8 cellular contexts compared by ENCODE assay signal in the genomic region with DNA sequence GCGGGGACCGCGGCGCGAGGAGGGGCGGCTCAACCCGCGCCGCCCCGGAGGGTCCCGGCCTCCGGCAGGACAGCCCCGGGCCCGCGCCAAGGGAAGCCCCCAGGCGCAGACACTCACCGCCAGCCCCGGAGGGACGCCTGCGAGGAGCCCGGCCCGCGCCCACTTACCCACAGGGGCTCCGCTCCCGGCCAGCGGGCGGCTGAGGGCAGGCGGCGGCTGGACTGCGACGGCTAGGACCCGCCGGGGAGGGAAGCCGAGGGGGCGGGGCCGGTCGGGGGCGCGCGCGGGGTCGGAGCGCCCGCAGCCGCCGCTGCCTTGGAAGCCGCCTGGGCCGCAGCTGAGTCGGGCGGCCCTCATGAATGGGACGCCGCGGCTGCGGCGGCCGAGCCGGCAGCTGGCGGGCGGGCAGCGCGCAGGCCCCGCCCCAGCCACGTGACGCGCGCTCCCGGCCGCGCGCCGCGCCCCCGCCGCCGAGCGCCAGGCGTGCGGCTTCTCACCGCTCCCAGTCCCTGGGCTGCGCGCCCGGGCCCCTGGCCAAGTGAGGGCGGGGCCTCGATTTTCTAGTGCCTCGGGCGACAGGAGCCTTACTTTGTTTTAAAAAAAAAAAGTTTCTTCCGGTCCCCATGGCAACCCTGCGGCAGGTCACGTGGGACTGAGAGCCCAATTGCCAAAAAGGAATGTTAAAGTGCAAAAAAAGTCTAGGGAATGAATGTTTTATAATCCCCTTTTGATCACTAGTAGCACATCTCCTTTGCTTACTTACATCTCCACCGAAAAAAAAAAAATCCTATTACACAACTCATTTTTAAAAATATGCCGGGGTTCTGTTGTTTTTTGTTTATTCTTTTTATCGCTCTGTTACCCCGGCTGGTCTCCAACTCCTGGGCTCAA. TPM values are rescaled to one million over a fixed set of nuclear protein-coding genes. Genes with fewer than 3 reads are reported as not detected.
DNase-seq lines count a peak whose midpoint lies in the region; ATAC-seq, FAIRE-seq and TF ChIP-seq lines count a peak whose summit lies in the region.

Gene LPIN2, minus strand, starts transcription at position 225 of the 891 bp plus-strand sequence. CDS start 52,304 bp downstream, outside the sequence.

- peaks cover 7% of the 10 kb centered on the region for H3K79me2 ChIP-seq in parathyroid adenoma

- H3K27me3 ChIP-seq in adipocyte (replicated peaks; ENCODE audit: control insufficient read depth, insufficient read depth, low read length) (no peaks in the 10 kb centered on the region), cardiac muscle cell (no peaks in the 10 kb centered on the region), parathyroid adenoma (ENCODE audit: control insufficient read depth, insufficient read depth, low read length) (no peaks in the 10 kb centered on the region), tibial artery (no peaks in the 10 kb centered on the region)

- no peaks in the 10 kb centered on the region for H3K9me3 ChIP-seq in adipocyte (ENCODE audit: control insufficient read depth, low read length)
- H3K9me3 ChIP-seq in cardiac muscle cell (ENCODE audit: low read depth) = no peaks in the 10 kb centered on the region
- H3K9me3 ChIP-seq in parathyroid adenoma (ENCODE audit: control insufficient read depth, low read length) = no peaks in the 10 kb centered on the region
- H3K9me3 ChIP-seq in tibial artery = no peaks in the 10 kb centered on the region

- peak within 1 kb of the TSS; percentile 98 for H3K27ac ChIP-seq in cardiac muscle cell
- peak within 1 kb of the TSS; percentile 78 for H3K27ac ChIP-seq in parathyroid adenoma
- peak within 1 kb of the TSS; percentile 92 to 99 for H3K27ac ChIP-seq in tibial artery

- TF ChIP-seq POLR2A in GM12892 (IDR thresholded peaks at IDR 0.05; ENCODE audit: low read depth, low read length) = no peak

- H3K9ac ChIP-seq in adipocyte (ENCODE audit: low read length) = peak within 1 kb of the TSS; percentile 90
- peak within 1 kb of the TSS; percentile 55 for H3K9ac ChIP-seq in parathyroid adenoma

- peak; percentile 84 for FAIRE-seq in GM12892 (lab: Jason Lieb, UNC)

- intact Hi-C loops in tibial artery (cut with DNase I; ENCODE audit: low total_unique reads) = loop anchor here (5.0 kb wide), 1 partner anchor 234 kb away; the partner anchor contains the start of gene MYL12A

- peak within 1 kb of the TSS; percentile 76 for H3K4me2 ChIP-seq in parathyroid adenoma (ENCODE audit: low read length)

- TF ChIP-seq CTCF in cardiac muscle cell (IDR thresholded peaks at IDR 0.05; ENCODE audit: low read depth, low read length) (no peak), parathyroid adenoma (IDR thresholded peaks at IDR 0.05) (no peak), tibial artery (IDR thresholded peaks at IDR 0.05) (no peak)

- H3K36me3 ChIP-seq in adipocyte (ENCODE audit: control insufficient read depth, insufficient read depth, low read length, severe bottlenecking) = peaks cover 12% of the 10 kb centered on the region
- H3K36me3 ChIP-seq in cardiac muscle cell = peaks cover 9% of the 10 kb centered on the region
- H3K36me3 ChIP-seq in parathyroid adenoma (ENCODE audit: control insufficient read depth, insufficient read depth, low read length) = no peaks in the 10 kb centered on the region
- peaks cover 0 to 6% (median 6%) of the 10 kb centered on the region in 3 donors for H3K36me3 ChIP-seq in tibial artery

- peak within 1 kb of the TSS; percentile 89 for H3K4me3 ChIP-seq in adipocyte (ENCODE audit: low read length)
- H3K4me3 ChIP-seq in cardiac muscle cell = peak within 1 kb of the TSS; percentile 80
- peak within 1 kb of the TSS; percentile 72 for H3K4me3 ChIP-seq in parathyroid adenoma (ENCODE audit: low read depth, low read length)
- peak within 1 kb of the TSS; percentile 95 to 96 for H3K4me3 ChIP-seq in tibial artery

- peak; percentile 91 for DNase-seq in GM12892 (ENCODE audit: insufficient read length)
- DNase-seq in NCI-H1436 treated with DMSO at 0.1 percent for 48 hours (lab: John Stamatoyannopoulos, UW) = peak; percentile 71
- peak; percentile 95 for DNase-seq in T follicular helper cell (ENCODE audit: low read depth)
- DNase-seq in adipocyte (ENCODE audit: low read depth) = peak; percentile 98
- peak; percentile 97 to 99 for DNase-seq in cardiac muscle cell (ENCODE audit: low read depth in 1 of 2, low spot score in 1 of 2)
- DNase-seq in tibial artery = peak; percentile 99 to 100

- H2AFZ ChIP-seq in parathyroid adenoma = peak within 1 kb of the TSS; percentile 85

- ATAC-seq in HG02852 (IDR thresholded peaks at IDR 0.05; ENCODE audit: unreplicated experiment) = peak; percentile 88

- H3K4me1 ChIP-seq in adipocyte (ENCODE audit: control insufficient read depth, insufficient read depth, low read length) (peaks cover 28% of the 10 kb centered on the region), cardiac muscle cell (ENCODE audit: low read depth) (peaks cover 10% of the 10 kb centered on the region), parathyroid adenoma (no peaks in the 10 kb centered on the region), tibial artery (peaks cover 0 to 73% (median 36%) of the 10 kb centered on the region in 4 donors)

RNA-seq across cellular contexts. Expression of gene LPIN2, which starts in this region (rescaled TPM):
- 14.6 TPM for polyA plus RNA-seq in GM12892 (2012; ENCODE audit: missing spikeins)
- 29.2 and 50.8 TPM in 2 replicates for total RNA-seq in cardiac muscle cell
- 18.1 and 27.4 TPM in 2 replicates for polyA plus RNA-seq in cardiac muscle cell

Comparison
In these comparisons a context has a peak if more than half of its experiments do, and no peak if none do; other contexts are left out.
1. Peak in every context shown above with its lines: DNase-seq, ATAC-seq, H3K4me3 ChIP-seq and H3K27ac ChIP-seq.